ENCODE assay signal across 17 cellular contexts in the genomic region with DNA sequence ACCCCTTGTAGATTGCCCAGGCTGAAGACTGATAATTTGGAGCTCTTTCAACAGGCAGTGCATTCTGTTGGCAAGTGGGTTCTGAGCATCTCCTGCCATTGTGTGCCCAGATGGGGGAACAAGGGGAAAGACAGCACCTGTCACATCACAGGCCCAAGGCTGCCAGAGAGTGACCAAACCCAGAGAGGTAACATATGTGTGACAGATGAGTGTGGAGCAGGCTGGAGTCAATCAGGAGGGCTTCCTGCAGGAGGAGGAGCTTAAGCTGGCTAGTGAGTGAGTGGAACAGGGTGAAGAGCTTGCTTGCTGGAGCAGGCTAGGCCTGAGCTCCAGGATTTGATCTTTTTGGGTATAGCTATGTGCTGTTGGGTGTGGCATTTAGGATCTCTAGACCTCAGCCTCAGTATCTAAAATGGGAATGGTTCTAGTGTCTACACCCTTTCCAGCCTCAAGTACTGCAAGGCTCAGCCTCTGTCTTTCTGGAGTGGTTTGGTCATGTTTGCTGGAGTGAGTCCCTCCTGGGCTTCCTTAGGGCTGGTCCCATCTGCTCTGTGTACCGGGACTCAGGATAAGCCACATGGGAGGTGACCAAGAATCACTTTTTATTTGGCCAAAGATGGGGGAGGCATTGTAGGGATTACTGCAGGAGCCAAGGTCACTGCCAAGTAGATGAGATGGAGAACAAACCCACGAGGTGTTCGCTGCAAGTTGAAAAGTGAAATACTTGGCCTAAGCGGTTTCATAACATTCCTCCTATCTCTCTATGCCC.
DNase-seq lines count a peak whose midpoint lies in the region; ATAC-seq and TF ChIP-seq lines count a peak whose summit lies in the region.
"Had no signal": no experiment of that assay in that cellular context is flagged by ENCODE, and none has a peak within 500 bp of the region (broad histone marks: within the 10 kb centered on the region; RNA-seq: fewer than 3 reads in every experiment).

No MANE protein-coding gene starts in this region.

- no peak overlapping the region for H2BK12ac ChIP-seq in neuronal stem cell (ENCODE audit: low read length)

- H3K18ac ChIP-seq in neuronal stem cell (ENCODE audit: low read length), result peak overlapping the region; percentile 11

- H3K4me1 ChIP-seq in neuronal stem cell (ENCODE audit: control insufficient read depth in 2 of 2, insufficient read depth in 1 of 2, low read depth in 1 of 2, low read length in 2 of 2) (no peaks in the 10 kb centered on the region), vagina (no peaks in the 10 kb centered on the region)

- no peak overlapping the region for H3K23ac ChIP-seq in neuronal stem cell (ENCODE audit: low read depth, low read length, poor library complexity)

- H2BK120ac ChIP-seq in neuronal stem cell (ENCODE audit: low read depth, low read length), result no peak overlapping the region

- no peak overlapping the region for H3K14ac ChIP-seq in neuronal stem cell (ENCODE audit: low read length)

- H3K4me2 ChIP-seq in neuronal stem cell (ENCODE audit: insufficient read depth, low read length, poor library complexity, severe bottlenecking), result no peak overlapping the region

- H3K27ac ChIP-seq in neuronal stem cell (replicated peaks; ENCODE audit: low read length) (no peak overlapping the region), vagina (no peak overlapping the region)
- H3K27ac ChIP-seq: 22Rv1 had no signal

- WGBS in neuronal stem cell (ENCODE audit: extremely low coverage in 2 of 2, insufficient read length in 2 of 2, insufficient replicate concordance in 1 of 2), 2 donors, result no CpG with 5 or more reads among the region's 4 CpGs

- no peak for TF ChIP-seq POLR2A in vagina (IDR thresholded peaks at IDR 0.05)

- H3K9me3 ChIP-seq in neuronal stem cell (replicated peaks in 1 of 2; ENCODE audit: control insufficient read depth in 2 of 2, insufficient read depth in 1 of 2, low read depth in 1 of 2, low read length in 2 of 2) (no peaks in the 10 kb centered on the region), vagina (no peaks in the 10 kb centered on the region)

- no peak overlapping the region for H3K4me3 Mint-ChIP-seq in activated CD4-positive, alpha-beta T cell treated with anti-CD3 and anti-CD28 coated beads, Interleukin-2, amount 10 ng/mL, durations not matched to agents 24 days and 14 days
- H3K4me3 Mint-ChIP-seq in glutamatergic neuron (ENCODE audit: unreplicated experiment), result no peak overlapping the region
- no peak overlapping the region for H3K4me3 Mint-ChIP-seq in stimulated activated naive B cell treated with anti-CD40 and anti-IgM and Interleukin-4, amounts not matched to agents 10 μg/mL and 1 μg/mL and 100 μg/mL, for 72 hours
- H3K4me3 Mint-ChIP-seq: CD14-positive monocyte; CD8-positive, alpha-beta T cell; H9 had no signal

- no peaks in the 10 kb centered on the region for H3K27me3 ChIP-seq in neuronal stem cell (ENCODE audit: control insufficient read depth in 3 of 3, insufficient read depth in 3 of 3, low read depth in 1 of 3, low read length in 3 of 3)
- no peaks in the 10 kb centered on the region for H3K27me3 ChIP-seq in vagina

- no peak overlapping the region for H2BK15ac ChIP-seq in neuronal stem cell (ENCODE audit: low read length)

- ATAC-seq in stimulated activated naive B cell treated with anti-CD40 and anti-IgM and Interleukin-4, amounts not matched to agents 10 μg/mL and 1 μg/mL and 100 μg/mL, for 72 hours (replicated peaks), result no peak
- ATAC-seq: CD8-positive, alpha-beta T cell had no signal

- no peak overlapping the region for H2AFZ ChIP-seq in neuronal stem cell (ENCODE audit: low read length)

- H3K36me3 Mint-ChIP-seq in activated CD4-positive, alpha-beta T cell treated with anti-CD3 and anti-CD28 coated beads, Interleukin-2, amount 10 ng/mL, durations not matched to agents 24 days and 14 days (ENCODE audit: low read depth), result no peaks in the 10 kb centered on the region
- no peaks in the 10 kb centered on the region for H3K36me3 Mint-ChIP-seq in glutamatergic neuron (ENCODE audit: unreplicated experiment)
- H3K36me3 Mint-ChIP-seq in stimulated activated naive B cell treated with anti-CD40 and anti-IgM and Interleukin-4, amounts not matched to agents 10 μg/mL and 1 μg/mL and 100 μg/mL, for 72 hours, result no peaks in the 10 kb centered on the region
- H3K36me3 Mint-ChIP-seq: CD14-positive monocyte; CD8-positive, alpha-beta T cell had no signal

- no peak overlapping the region for H2AK5ac ChIP-seq in neuronal stem cell (ENCODE audit: low read depth, low read length)

- H3K9ac ChIP-seq in neuronal stem cell (ENCODE audit: low read depth, low read length, poor library complexity), result no peak overlapping the region

- TF ChIP-seq CTCF in glutamatergic neuron (IDR thresholded peaks at IDR 0.05; ENCODE audit: partially characterized antibody, unreplicated experiment), result no peak
- TF ChIP-seq CTCF in vagina (IDR thresholded peaks at IDR 0.05), result no peak

- peak; percentile 44 for DNase-seq in activated CD4-positive, alpha-beta T cell treated with anti-CD3 and anti-CD28 coated beads, Interleukin-2, amount 10 ng/mL, durations not matched to agents 24 days and 14 days
- DNase-seq in activated CD4-positive, alpha-beta T cell treated with anti-CD3 and anti-CD28 coated beads, Interleukin-2, amount 50 U/mL, for 1 hour, result no peak
- no peak for DNase-seq in glutamatergic neuron
- no peak for DNase-seq in neuronal stem cell (ENCODE audit: low spot score)
- DNase-seq in vagina (ENCODE audit: extremely low spot score in 2 of 2), result peak; percentile 27 to 70
- DNase-seq in stimulated activated naive B cell treated with anti-CD40 and anti-IgM and Interleukin-4, amounts not matched to agents 10 μg/mL and 1 μg/mL and 100 μg/mL, for 72 hours, result no peak
- no peak for DNase-seq in EL
- DNase-seq in anterior cingulate cortex (lab: John Stamatoyannopoulos, UW), result no peak
- DNase-seq: CD8-positive, alpha-beta T cell; COR-L47; DMS153; DMS79 treated with DMSO at 0.1 percent for 48 hours; GDM1; GOT3; H9 had no signal

- H3K4me3 ChIP-seq in neuronal stem cell (ENCODE audit: low read length in 2 of 2) (no peak overlapping the region), vagina (no peak overlapping the region)

- H3K4me1 Mint-ChIP-seq in activated CD4-positive, alpha-beta T cell treated with anti-CD3 and anti-CD28 coated beads, Interleukin-2, amount 10 ng/mL, durations not matched to agents 24 days and 14 days, result no peaks in the 10 kb centered on the region
- peaks cover 10% of the 10 kb centered on the region for H3K4me1 Mint-ChIP-seq in glutamatergic neuron (ENCODE audit: low read depth, unreplicated experiment)
- no peaks in the 10 kb centered on the region for H3K4me1 Mint-ChIP-seq in stimulated activated naive B cell treated with anti-CD40 and anti-IgM and Interleukin-4, amounts not matched to agents 10 μg/mL and 1 μg/mL and 100 μg/mL, for 72 hours
- H3K4me1 Mint-ChIP-seq: CD14-positive monocyte had no signal

- H3K4ac ChIP-seq in neuronal stem cell (ENCODE audit: low read length), result no peak overlapping the region

- no peak overlapping the region for H2BK5ac ChIP-seq in neuronal stem cell (ENCODE audit: low read length)

- no peaks in the 10 kb centered on the region for H3K27me3 Mint-ChIP-seq in activated CD4-positive, alpha-beta T cell treated with anti-CD3 and anti-CD28 coated beads, Interleukin-2, amount 10 ng/mL, durations not matched to agents 24 days and 14 days
- H3K27me3 Mint-ChIP-seq in glutamatergic neuron (ENCODE audit: unreplicated experiment), result peaks cover 2% of the 10 kb centered on the region
- no peaks in the 10 kb centered on the region for H3K27me3 Mint-ChIP-seq in stimulated activated naive B cell treated with anti-CD40 and anti-IgM and Interleukin-4, amounts not matched to agents 10 μg/mL and 1 μg/mL and 100 μg/mL, for 72 hours

- H3K79me1 ChIP-seq in neuronal stem cell (ENCODE audit: low read depth, low read length), result no peaks in the 10 kb centered on the region

- no peak overlapping the region for H4K91ac ChIP-seq in neuronal stem cell (ENCODE audit: low read depth, low read length, poor library complexity)

- H3K36me3 ChIP-seq in neuronal stem cell (replicated peaks in 1 of 2; ENCODE audit: control insufficient read depth in 2 of 2, insufficient read depth in 2 of 2, low read length in 2 of 2) (no peaks in the 10 kb centered on the region), vagina (no peaks in the 10 kb centered on the region)

- no peak overlapping the region for H3K27ac Mint-ChIP-seq in activated CD4-positive, alpha-beta T cell treated with anti-CD3 and anti-CD28 coated beads, Interleukin-2, amount 10 ng/mL, durations not matched to agents 24 days and 14 days
- peak overlapping the region; percentile 34 for H3K27ac Mint-ChIP-seq in glutamatergic neuron (ENCODE audit: unreplicated experiment)
- no peak overlapping the region for H3K27ac Mint-ChIP-seq in stimulated activated naive B cell treated with anti-CD40 and anti-IgM and Interleukin-4, amounts not matched to agents 10 μg/mL and 1 μg/mL and 100 μg/mL, for 72 hours
- H3K27ac Mint-ChIP-seq: CD14-positive monocyte; CD8-positive, alpha-beta T cell had no signal

- intact Hi-C loops in activated CD4-positive, alpha-beta T cell treated with anti-CD3 and anti-CD28 coated beads, Interleukin-2, amount 10 ng/mL, durations not matched to agents 24 days and 14 days (cut with micrococcal nuclease), result no loop called here
- intact Hi-C loops in vagina (cut with DNase I), result no loop called here

- no peak overlapping the region for H4K8ac ChIP-seq in neuronal stem cell (ENCODE audit: low read depth, low read length)

- H3K9me3 Mint-ChIP-seq in activated CD4-positive, alpha-beta T cell treated with anti-CD3 and anti-CD28 coated beads, Interleukin-2, amount 10 ng/mL, durations not matched to agents 24 days and 14 days, result no peaks in the 10 kb centered on the region
- peaks cover 5% of the 10 kb centered on the region for H3K9me3 Mint-ChIP-seq in glutamatergic neuron (ENCODE audit: unreplicated experiment)
- H3K9me3 Mint-ChIP-seq in stimulated activated naive B cell treated with anti-CD40 and anti-IgM and Interleukin-4, amounts not matched to agents 10 μg/mL and 1 μg/mL and 100 μg/mL, for 72 hours, result peaks cover 4 to 8% of the 10 kb centered on the region in 2 donors
- H3K9me3 Mint-ChIP-seq: CD8-positive, alpha-beta T cell; H9 had no signal

Comparison
In these comparisons a context has a peak if more than half of its experiments do, and no peak if none do; other contexts are left out.
1. DNase-seq: peak in activated CD4-positive, alpha-beta T cell treated with anti-CD3 and anti-CD28 coated beads, Interleukin-2, amount 10 ng/mL, durations not matched to agents 24 days and 14 days (single experiment) and vagina (2 of 2); none in activated CD4-positive, alpha-beta T cell treated with anti-CD3 and anti-CD28 coated beads, Interleukin-2, amount 50 U/mL, for 1 hour (single experiment), glutamatergic neuron (single experiment), neuronal stem cell (single experiment), stimulated activated naive B cell treated with anti-CD40 and anti-IgM and Interleukin-4, amounts not matched to agents 10 μg/mL and 1 μg/mL and 100 μg/mL, for 72 hours (single experiment), EL (single experiment) and anterior cingulate cortex (0 of 58).